8 cellular contexts compared by ENCODE assay signal in genomic region chr5:94618493-94619328, GRCh38. TPM values are rescaled to one million over a fixed set of nuclear protein-coding genes. Genes with fewer than 3 reads are reported as not detected.
A peak's percentile ranks its signal among the peaks of the same experiment; 100 is the strongest.
DNase-seq lines count a peak whose midpoint lies in the region; ATAC-seq, FAIRE-seq and TF ChIP-seq lines count a peak whose summit lies in the region.

Gene KIAA0825 (minus strand): TSS chr5:94618604. CDS start chr5:94537126, 81,478 bp downstream.
Gene SLF1 (plus strand): TSS chr5:94618669. CDS start chr5:94628811, 10,142 bp downstream.

- H3K27me3 ChIP-seq in BE2C: no peaks in the 10 kb centered on the region

- peak within 1 kb of the TSS; percentile 91 for H3K27ac Mint-ChIP-seq in activated CD4-positive, alpha-beta T cell treated with anti-CD3 and anti-CD28 coated beads, Interleukin-2, amount 10 ng/mL, durations not matched to agents 24 days and 14 days

- H3K4me3 ChIP-seq in BE2C (ENCODE audit: low read depth, low read length): peak within 1 kb of the TSS; percentile 94

- intact Hi-C loops in activated CD4-positive, alpha-beta T cell treated with anti-CD3 and anti-CD28 coated beads, Interleukin-2, amount 10 ng/mL, durations not matched to agents 24 days and 14 days (cut with micrococcal nuclease): loop anchor here (1.0 to 5.0 kb wide), 6 partner anchors 14 to 232 kb away; no protein-coding TSS in a partner anchor

- no peaks in the 10 kb centered on the region; the same call in 1 of the 2 replicates for H3K4me1 ChIP-seq in BE2C

- peak; percentile 93 for ATAC-seq in HG03442 (IDR thresholded peaks at IDR 0.05; ENCODE audit: unreplicated experiment)
- peak; percentile 95 for ATAC-seq in left lobe of liver

- 0 out of 2 replicates have a peak, but pooled peaks have one; percentile 7 for TF ChIP-seq CTCF in BE2C (IDR thresholded peaks at IDR 0.05; ENCODE audit: low read depth, low read length)

- H3K9me3 ChIP-seq in BE2C: no peaks in the 10 kb centered on the region

- no peaks in the 10 kb centered on the region for H3K36me3 Mint-ChIP-seq in activated CD4-positive, alpha-beta T cell treated with anti-CD3 and anti-CD28 coated beads, Interleukin-2, amount 10 ng/mL, durations not matched to agents 24 days and 14 days (ENCODE audit: low read depth)

- no peaks in the 10 kb centered on the region for H3K27me3 Mint-ChIP-seq in activated CD4-positive, alpha-beta T cell treated with anti-CD3 and anti-CD28 coated beads, Interleukin-2, amount 10 ng/mL, durations not matched to agents 24 days and 14 days

- H3K36me3 ChIP-seq in BE2C: no peaks in the 10 kb centered on the region

- DNase-seq in BE2C: peak; percentile 92
- DNase-seq in GM19239 (ENCODE audit: insufficient read length, low spot score): peak; percentile 63
- DNase-seq in NCI-H524 treated with DMSO at 0.1 percent for 48 hours (lab: John Stamatoyannopoulos, UW): peak; percentile 68
- peak; percentile 96 for DNase-seq in activated CD4-positive, alpha-beta T cell treated with anti-CD3 and anti-CD28 coated beads, Interleukin-2, amount 10 ng/mL, durations not matched to agents 24 days and 14 days
- peak; percentile 16 for DNase-seq in cortex of kidney (lab: John Stamatoyannopoulos, UW)
- DNase-seq in left lobe of liver (ENCODE audit: low spot score): peak; percentile 92
- DNase-seq in stimulated activated CD4-positive, alpha-beta T cell treated with anti-CD3 and anti-CD28 coated beads, Interleukin-2, amount 100 ng/mL, for 24 hours: peak; percentile 87 to 89

- H3K9me3 Mint-ChIP-seq in activated CD4-positive, alpha-beta T cell treated with anti-CD3 and anti-CD28 coated beads, Interleukin-2, amount 10 ng/mL, durations not matched to agents 24 days and 14 days: no peaks in the 10 kb centered on the region

- peaks cover 32% of the 10 kb centered on the region for H3K4me1 Mint-ChIP-seq in activated CD4-positive, alpha-beta T cell treated with anti-CD3 and anti-CD28 coated beads, Interleukin-2, amount 10 ng/mL, durations not matched to agents 24 days and 14 days

- peak; percentile 97 for FAIRE-seq in GM19239 (lab: Jason Lieb, UNC)

- H3K4me3 Mint-ChIP-seq in activated CD4-positive, alpha-beta T cell treated with anti-CD3 and anti-CD28 coated beads, Interleukin-2, amount 10 ng/mL, durations not matched to agents 24 days and 14 days: peak within 1 kb of the TSS; percentile 95

RNA-seq across cellular contexts. Expression of gene KIAA0825, which starts in this region (rescaled TPM):
- polyA plus RNA-seq in BE2C (2012; ENCODE audit: insufficient read depth, insufficient read length, low read depth): 0.37 TPM
- total RNA-seq in activated CD4-positive, alpha-beta T cell treated with anti-CD3 and anti-CD28 coated beads, Interleukin-2, amount 10 ng/mL, durations not matched to agents 24 days and 14 days: 0.28 and 0.54 TPM in 2 replicates
- 3.1 TPM for total RNA-seq in left lobe of liver

RNA-seq across cellular contexts. Expression of gene SLF1, which starts in this region (rescaled TPM):
- polyA plus RNA-seq in BE2C (2012; ENCODE audit: insufficient read depth, insufficient read length, low read depth): 2.3 TPM
- total RNA-seq in activated CD4-positive, alpha-beta T cell treated with anti-CD3 and anti-CD28 coated beads, Interleukin-2, amount 10 ng/mL, durations not matched to agents 24 days and 14 days: 11.5 and 13.7 TPM in 2 replicates
- total RNA-seq in left lobe of liver: 2.3 TPM

Comparison
In these comparisons a context has a peak if more than half of its experiments do, and no peak if none do; other contexts are left out.
1. Peak in every context shown above with its lines: DNase-seq, ATAC-seq and H3K4me3 ChIP-seq.
2. DNase-seq: peak in every context shown above with its lines; median percentile 96 in activated CD4-positive, alpha-beta T cell treated with anti-CD3 and anti-CD28 coated beads, Interleukin-2, amount 10 ng/mL, durations not matched to agents 24 days and 14 days; 92 in BE2C; 92 in left lobe of liver; 88 in stimulated activated CD4-positive, alpha-beta T cell treated with anti-CD3 and anti-CD28 coated beads, Interleukin-2, amount 100 ng/mL, for 24 hours; 68 in NCI-H524 treated with DMSO at 0.1 percent for 48 hours; 63 in GM19239; 16 in cortex of kidney.